ENCODE assay signal across 8 cellular contexts in genomic region chr6:170584181-170584953, GRCh38.
A peak's percentile ranks its signal among the peaks of the same experiment; 100 is the strongest.
DNase-seq lines count a peak whose midpoint lies in the region; ATAC-seq, FAIRE-seq and TF ChIP-seq lines count a peak whose summit lies in the region.

TSS of gene PDCD2 (minus strand) at chr6:170584637. CDS start at chr6:170584581, 56 bp downstream.

- no peaks in the 10 kb centered on the region for H3K27me3 Mint-ChIP-seq in nephron (ENCODE audit: low read depth)
- no peaks in the 10 kb centered on the region for H3K27me3 Mint-ChIP-seq in stimulated activated naive CD8-positive, alpha-beta T cell treated with anti-CD3 and anti-CD28 coated beads, Interleukin-15, Interleukin-2, amounts not matched to agents 100 ng/mL and 50 ng/mL, for 24 hours

- DNase-seq in EL = peak; percentile 93
- peak; percentile 85 for DNase-seq in H54 (ENCODE audit: insufficient read length, low spot score)
- DNase-seq in LoVo (ENCODE audit: low spot score) = peak; percentile 95
- peak; percentile 93 for DNase-seq in RWPE2 (ENCODE audit: low spot score)
- peak; percentile 91 for DNase-seq in activated T-helper 9 cell treated with anti-CD3 and anti-CD28 coated beads, Interleukin-2, amount 50 U/mL, for 16 hours (ENCODE audit: low read depth)
- peak; percentile 89 for DNase-seq in fibroblast of pulmonary artery (ENCODE audit: low read depth)

- peak within 1 kb of the TSS; percentile 99 to 100 (median 99) for H3K4me3 Mint-ChIP-seq in nephron
- H3K4me3 Mint-ChIP-seq in stimulated activated naive CD8-positive, alpha-beta T cell treated with anti-CD3 and anti-CD28 coated beads, Interleukin-15, Interleukin-2, amounts not matched to agents 100 ng/mL and 50 ng/mL, for 24 hours = peak within 1 kb of the TSS; percentile 99

- H3K27me3 ChIP-seq in RWPE2 (ENCODE audit: insufficient read depth, poor library complexity, severe bottlenecking) = no peaks in the 10 kb centered on the region

- peaks cover 18% of the 10 kb centered on the region for H3K4me1 Mint-ChIP-seq in nephron
- H3K4me1 Mint-ChIP-seq in stimulated activated naive CD8-positive, alpha-beta T cell treated with anti-CD3 and anti-CD28 coated beads, Interleukin-15, Interleukin-2, amounts not matched to agents 100 ng/mL and 50 ng/mL, for 24 hours (ENCODE audit: low read depth) = peaks cover 36% of the 10 kb centered on the region

- peak; percentile 66 for FAIRE-seq in H54 (lab: Jason Lieb, UNC)

- H3K4me3 ChIP-seq in RWPE2 (ENCODE audit: severe bottlenecking) (peak within 1 kb of the TSS; percentile 93), fibroblast of pulmonary artery (replicated peaks; ENCODE audit: low read depth, low read length) (peak within 1 kb of the TSS; percentile 91)

- H3K36me3 ChIP-seq in RWPE2 (ENCODE audit: low read depth) = peaks cover 34% of the 10 kb centered on the region

- TF ChIP-seq POLR2A in H54 (IDR thresholded peaks at IDR 0.05; ENCODE audit: low read depth, low read length) = peak; percentile 77

- peak within 1 kb of the TSS; percentile 90 to 98 (median 98) for H3K27ac Mint-ChIP-seq in nephron
- H3K27ac Mint-ChIP-seq in stimulated activated naive CD8-positive, alpha-beta T cell treated with anti-CD3 and anti-CD28 coated beads, Interleukin-15, Interleukin-2, amounts not matched to agents 100 ng/mL and 50 ng/mL, for 24 hours = peak within 1 kb of the TSS; percentile 93

- H3K27ac ChIP-seq in RWPE2 (ENCODE audit: poor library complexity, severe bottlenecking) = peak within 1 kb of the TSS; percentile 60

- peaks cover 30% of the 10 kb centered on the region for H3K36me3 Mint-ChIP-seq in nephron (ENCODE audit: low read depth)
- H3K36me3 Mint-ChIP-seq in stimulated activated naive CD8-positive, alpha-beta T cell treated with anti-CD3 and anti-CD28 coated beads, Interleukin-15, Interleukin-2, amounts not matched to agents 100 ng/mL and 50 ng/mL, for 24 hours (ENCODE audit: low read depth) = peaks cover 47% of the 10 kb centered on the region

- peaks cover under 1% of the 10 kb centered on the region for H3K9me3 Mint-ChIP-seq in nephron
- no peaks in the 10 kb centered on the region for H3K9me3 Mint-ChIP-seq in stimulated activated naive CD8-positive, alpha-beta T cell treated with anti-CD3 and anti-CD28 coated beads, Interleukin-15, Interleukin-2, amounts not matched to agents 100 ng/mL and 50 ng/mL, for 24 hours

- peak; percentile 97 for ATAC-seq in RWPE2 (ENCODE audit: low read depth)

- peaks cover 6% of the 10 kb centered on the region for H3K4me1 ChIP-seq in RWPE2 (ENCODE audit: insufficient read depth, poor library complexity, severe bottlenecking)

- no peaks in the 10 kb centered on the region for H3K9me3 ChIP-seq in RWPE2 (ENCODE audit: severe bottlenecking)

- TF ChIP-seq CTCF in RWPE2 (IDR thresholded peaks at IDR 0.05; ENCODE audit: poor library complexity, severe bottlenecking) (no peak), fibroblast of pulmonary artery (IDR thresholded peaks at IDR 0.05; ENCODE audit: low read length, missing control alignments) (no peak), nephron (IDR thresholded peaks at IDR 0.05; ENCODE audit: unreplicated experiment in 3 of 3) (no peak)

Comparison
In these comparisons a context has a peak if more than half of its experiments do, and no peak if none do; other contexts are left out.
1. Peak in every context shown above with its lines: DNase-seq, ATAC-seq, H3K4me3 ChIP-seq and H3K27ac ChIP-seq.